Comparison of ENCODE assay signal across 14 cellular contexts in the genomic region with DNA sequence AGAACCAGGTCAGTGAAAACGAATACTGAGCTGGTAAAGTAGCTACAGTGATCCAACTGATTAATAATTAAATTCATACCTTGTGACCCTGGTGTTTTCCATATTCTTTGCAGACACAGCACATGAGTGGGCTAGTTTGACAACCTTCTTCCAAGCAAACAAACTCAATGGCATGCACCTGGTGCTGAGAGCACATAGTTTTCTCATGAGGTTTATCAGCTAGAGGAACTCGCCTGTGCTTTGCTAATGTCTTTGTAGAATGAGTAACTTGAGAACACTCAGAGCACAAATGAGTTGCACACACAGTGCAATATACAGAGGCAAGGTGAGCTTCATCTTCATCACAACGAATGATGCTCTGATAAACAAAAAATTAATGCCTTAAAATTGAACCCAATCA. TPM values are rescaled to one million over a fixed set of nuclear protein-coding genes. Genes with fewer than 3 reads are reported as not detected.
DNase-seq lines count a peak whose midpoint lies in the region; ATAC-seq and TF ChIP-seq lines count a peak whose summit lies in the region.
"Had no signal": no experiment of that assay in that cellular context is flagged by ENCODE, and none has a peak within 500 bp of the region (broad histone marks: within the 10 kb centered on the region; RNA-seq: fewer than 3 reads in every experiment).

No MANE protein-coding gene starts in this region.

- peaks cover 25% of the 10 kb centered on the region for H3K4me1 Mint-ChIP-seq in Caco-2 (ENCODE audit: low read depth, unreplicated experiment)
- H3K4me1 Mint-ChIP-seq: activated naive CD8-positive, alpha-beta T cell treated with anti-CD3 and anti-CD28 coated beads, Interleukin-2, amount 10 ng/mL, durations not matched to agents 7 days and 5 days had no signal

- H3K36me3 ChIP-seq in Caco-2 (ENCODE audit: control insufficient read depth, insufficient read depth, low read length) (peaks cover 2% of the 10 kb centered on the region), left lung (peaks cover 0 to 85% of the 10 kb centered on the region in 2 donors)

- no peaks in the 10 kb centered on the region for H3K27me3 ChIP-seq in Caco-2 (replicated peaks; ENCODE audit: control insufficient read depth, insufficient read depth, low read length)
- no peaks in the 10 kb centered on the region for H3K27me3 ChIP-seq in left lung
- H3K27me3 ChIP-seq: sigmoid colon had no signal

- CTCF ChIA-PET in Caco-2 (lab: Charles Lee) = interaction anchor here (0.5 to 0.9 kb wide), 3 partner anchors 12 to 341 kb away, joined by 3 read pairs; partner anchors contain the start of gene TRIM23

- BruUV-seq in Caco-2 (replicated peaks; lab: Mats Ljungman, UMichigan) = no TSS peak

- H3K4me3 ChIP-seq in Caco-2 (ENCODE audit: low read depth, low read length) (no peak overlapping the region), left lung (no peak overlapping the region)
- H3K4me3 ChIP-seq: sigmoid colon had no signal

- peak overlapping the region; percentile 56 for H3K27ac Mint-ChIP-seq in Caco-2 (ENCODE audit: unreplicated experiment)
- H3K27ac Mint-ChIP-seq: activated CD4-positive, alpha-beta memory T cell treated with anti-CD3 and anti-CD28 coated beads for 36 hours; activated naive CD8-positive, alpha-beta T cell treated with anti-CD3 and anti-CD28 coated beads, Interleukin-2, amount 10 ng/mL, durations not matched to agents 7 days and 5 days had no signal

- H3K4me3 Mint-ChIP-seq in Caco-2 (ENCODE audit: unreplicated experiment) = peak overlapping the region; percentile 49
- H3K4me3 Mint-ChIP-seq: activated CD4-positive, alpha-beta memory T cell treated with anti-CD3 and anti-CD28 coated beads for 36 hours; activated naive CD8-positive, alpha-beta T cell treated with anti-CD3 and anti-CD28 coated beads, Interleukin-2, amount 10 ng/mL, durations not matched to agents 7 days and 5 days had no signal

- no peak for TF ChIP-seq CTCF in Caco-2 (IDR thresholded peaks at IDR 0.05; ENCODE audit: insufficient read depth in 1 of 2, low read depth in 1 of 2, low read length in 1 of 2, severe bottlenecking in 1 of 2, unreplicated experiment in 1 of 2)
- no peak for TF ChIP-seq CTCF in left lung (IDR thresholded peaks at IDR 0.05)

- DNase-seq in Caco-2 (peak; percentile 81 to 86), NCI-H146 (lab: John Stamatoyannopoulos, UW) (peak; percentile 77), SHP77 (lab: John Stamatoyannopoulos, UW) (peak; percentile 31 to 45), left lung (peak in 1 of 2 donors; percentile 34), foreskin melanocyte (no peak), activated gamma-delta T cell treated with Interleukin-2 at 50 U/mL for 16 hours (no peak)
- no peak for DNase-seq in activated CD8-positive, alpha-beta memory T cell treated with anti-CD3 and anti-CD28 coated beads, Interleukin-2, amount 50 U/mL, for 48 hours
- DNase-seq: activated CD4-positive, alpha-beta memory T cell treated with anti-CD3 and anti-CD28 coated beads for 36 hours; activated naive CD8-positive, alpha-beta T cell treated with anti-CD3 and anti-CD28 coated beads, Interleukin-2, amount 10 ng/mL, durations not matched to agents 7 days and 5 days; effector CD8-positive, alpha-beta T cell; head of caudate nucleus; sigmoid colon; T-helper 2 cell had no signal

- POLR2A ChIA-PET in Caco-2 (lab: Charles Lee) = interaction anchor here (0.8 to 1.9 kb wide), 4 partner anchors 12 to 110 kb away, joined by 3 to 19 read pairs (median 5); partner anchors contain the start of genes CENPK, NLN, PPWD1 and SGTB

- H3K4me1 ChIP-seq in Caco-2 (peaks cover 34% of the 10 kb centered on the region), left lung (no peaks in the 10 kb centered on the region)
- H3K4me1 ChIP-seq: sigmoid colon had no signal

- H3K9me3 ChIP-seq in Caco-2 (no peaks in the 10 kb centered on the region), left lung (no peaks in the 10 kb centered on the region)
- H3K9me3 ChIP-seq: sigmoid colon had no signal

- H3K9me3 Mint-ChIP-seq in Caco-2 (ENCODE audit: unreplicated experiment) = no peaks in the 10 kb centered on the region
- H3K9me3 Mint-ChIP-seq: activated CD4-positive, alpha-beta memory T cell treated with anti-CD3 and anti-CD28 coated beads for 36 hours; activated naive CD8-positive, alpha-beta T cell treated with anti-CD3 and anti-CD28 coated beads, Interleukin-2, amount 10 ng/mL, durations not matched to agents 7 days and 5 days had no signal

- intact Hi-C loops in Caco-2 (cut with micrococcal nuclease; ENCODE audit: unreplicated experiment) (loop anchor here (1.0 kb wide), 2 partner anchors 13 to 40 kb away; partner anchors contain the start of gene TRIM23), left lung (cut with DNase I) (no loop called here)

- ATAC-seq in left lung (peak; percentile 97), HG03565 (IDR thresholded peaks at IDR 0.05; ENCODE audit: unreplicated experiment) (no peak)

- no peaks in the 10 kb centered on the region for H3K27me3 Mint-ChIP-seq in Caco-2 (ENCODE audit: insufficient read depth, unreplicated experiment)
- H3K27me3 Mint-ChIP-seq: activated CD4-positive, alpha-beta memory T cell treated with anti-CD3 and anti-CD28 coated beads for 36 hours had no signal

- H3K27ac ChIP-seq in left lung = peak overlapping the region in 1 of 2 donors; percentile 29
- H3K27ac ChIP-seq: sigmoid colon had no signal

- peaks cover 40% of the 10 kb centered on the region for H3K36me3 Mint-ChIP-seq in Caco-2 (ENCODE audit: insufficient read depth, unreplicated experiment)

RNA-seq across cellular contexts. Expression of gene TRIM23, which starts 12.6 kb away (rescaled TPM):
- total RNA-seq in Caco-2 (2022) (11.0 and 12.0 TPM in 2 replicates), left lung (10 to 100 TPM; 13.6 to 18.4 TPM)

RNA-seq across cellular contexts. Expression of gene SHLD3, which starts 13.3 kb away (rescaled TPM):
- 4.3 and 4.7 TPM in 2 replicates for total RNA-seq in Caco-2 (2022)
- 1 to 10 TPM; 3.1 to 4.1 TPM for total RNA-seq in left lung

RNA-seq across cellular contexts. Expression of gene TRAPPC13, which starts 13.3 kb away (rescaled TPM):
- 18.7 and 19.6 TPM in 2 replicates for total RNA-seq in Caco-2 (2022)
- total RNA-seq in left lung = 10 to 100 TPM; 18.4 to 20.2 TPM

RNA-seq across cellular contexts. Expression of gene PPWD1, which starts 48.4 kb away (rescaled TPM):
- total RNA-seq in Caco-2 (2022) (44.5 and 47.0 TPM in 2 replicates), left lung (10 to 100 TPM; 29.4 to 31.0 TPM)

RNA-seq across cellular contexts. Expression of gene CENPK, which starts 48.6 kb away (rescaled TPM):
- 56.4 TPM in 2 replicates for total RNA-seq in Caco-2 (2022)
- total RNA-seq in left lung = 10 to 100 TPM in 1 of 2 donors, 1 to 10 TPM in 1; 8.3 to 11.3 TPM

Comparison
In these comparisons a context has a peak if more than half of its experiments do, and no peak if none do; other contexts are left out.
1. DNase-seq: peak in Caco-2 (2 of 2), NCI-H146 (single experiment) and SHP77 (2 of 2); none in foreskin melanocyte (single experiment), activated gamma-delta T cell treated with Interleukin-2 at 50 U/mL for 16 hours (single experiment) and activated CD8-positive, alpha-beta memory T cell treated with anti-CD3 and anti-CD28 coated beads, Interleukin-2, amount 50 U/mL, for 48 hours (single experiment).